ENCODE assay signal across 15 cellular contexts in genomic region chr9:87116492-87116891, GRCh38.
DNase-seq lines count a peak whose midpoint lies in the region; ATAC-seq and TF ChIP-seq lines count a peak whose summit lies in the region.
"Had no signal": no experiment of that assay in that cellular context is flagged by ENCODE, and none has a peak within 500 bp of the region (broad histone marks: within the 10 kb centered on the region; RNA-seq: fewer than 3 reads in every experiment).

No MANE protein-coding gene starts in this region.

- H4K20me1 ChIP-seq in SK-N-SH (ENCODE audit: insufficient read depth), result no peaks in the 10 kb centered on the region

- no peak overlapping the region for H3K27ac Mint-ChIP-seq in endodermal cell
- H3K27ac Mint-ChIP-seq: HFFc6 had no signal

- no peaks in the 10 kb centered on the region for H3K79me1 ChIP-seq in mesenchymal stem cell (replicated peaks; ENCODE audit: low read length, poor library complexity, severe bottlenecking)

- no peak overlapping the region for H2BK15ac ChIP-seq in mesenchymal stem cell (ENCODE audit: low read depth, poor library complexity, severe bottlenecking)

- H3K9me3 ChIP-seq in SK-N-SH (no peaks in the 10 kb centered on the region), endodermal cell (ENCODE audit: control insufficient read depth, low read length) (peaks cover 2% of the 10 kb centered on the region), mesenchymal stem cell (ENCODE audit: control insufficient read depth, low read length) (no peaks in the 10 kb centered on the region), skeletal muscle tissue (ENCODE audit: control insufficient read depth in 3 of 3, low read length in 3 of 3) (no peaks in the 10 kb centered on the region)

- H3K4ac ChIP-seq in mesenchymal stem cell (ENCODE audit: low read depth in 1 of 2, low read length in 2 of 2), result peak overlapping the region in 1 of 2 experiments; percentile 30

- no peaks in the 10 kb centered on the region for H3K79me2 ChIP-seq in SK-N-SH (ENCODE audit: insufficient read depth)

- H2BK5ac ChIP-seq in mesenchymal stem cell (ENCODE audit: low read depth, low read length, poor library complexity, severe bottlenecking), result no peak overlapping the region

- H3K27me3 ChIP-seq in SK-N-SH (ENCODE audit: insufficient read depth) (no peaks in the 10 kb centered on the region), endodermal cell (ENCODE audit: control insufficient read depth, insufficient read depth, low read length, poor library complexity, severe bottlenecking) (no peaks in the 10 kb centered on the region), mesenchymal stem cell (ENCODE audit: control insufficient read depth in 1 of 2, insufficient read depth in 1 of 2, low read length in 2 of 2) (no peaks in the 10 kb centered on the region), skeletal muscle tissue (ENCODE audit: control insufficient read depth in 3 of 3, insufficient read depth in 3 of 3, low read length in 3 of 3) (no peaks in the 10 kb centered on the region)

- H3K4me1 Mint-ChIP-seq in endodermal cell, result no peaks in the 10 kb centered on the region

- H2BK120ac ChIP-seq in mesenchymal stem cell (ENCODE audit: low read depth, low read length), result peak overlapping the region; percentile 40

- no peaks in the 10 kb centered on the region for H3K27me3 Mint-ChIP-seq in endodermal cell (ENCODE audit: insufficient read depth)

- POLR2A ChIA-PET in SK-N-SH (lab: Yijun Ruan, JAX), result no interaction called here

- no peak for DNase-seq in SK-N-SH
- peak; percentile 60 for DNase-seq in endodermal cell
- DNase-seq in mesenchymal stem cell, result no peak
- no peak for DNase-seq in stimulated activated naive CD4-positive, alpha-beta T cell treated with Interleukin-2 at 50 U/mL for 16 hours (lab: John Stamatoyannopoulos, UW)
- DNase-seq in amniotic stem cell (lab: John Stamatoyannopoulos, UW), result no peak
- DNase-seq: C1 segment of cervical spinal cord, GF-D8, GOT3, HFFc6, NCI-H1436 treated with DMSO at 0.1 percent for 48 hours, NCI-H2227 treated with DMSO at 0.1 percent for 48 hours, NCI-H524 had no signal

- peak overlapping the region; percentile 19 to 72; a peak in 3 of 4 replicates for H3K27ac ChIP-seq in SK-N-SH (ENCODE audit: low read depth in 2 of 2, low read length in 1 of 2)
- no peak overlapping the region for H3K27ac ChIP-seq in endodermal cell (ENCODE audit: low read depth, low read length)
- H3K27ac ChIP-seq in mesenchymal stem cell (ENCODE audit: low read length, poor library complexity, severe bottlenecking), result no peak overlapping the region
- peak overlapping the region; percentile 53 for H3K27ac ChIP-seq in skeletal muscle tissue (ENCODE audit: low read depth, low read length)

- ATAC-seq in GM21717 (IDR thresholded peaks at IDR 0.05; ENCODE audit: unreplicated experiment), result no peak
- ATAC-seq: K562 had no signal

- no peak overlapping the region for H3K14ac ChIP-seq in mesenchymal stem cell (ENCODE audit: low read length in 2 of 2)

- peak overlapping the region in 1 of 2 experiments; percentile 63 for H3K18ac ChIP-seq in mesenchymal stem cell (ENCODE audit: low read depth in 1 of 2, low read length in 2 of 2)

- H3K36me3 Mint-ChIP-seq in endodermal cell (ENCODE audit: low read depth), result no peaks in the 10 kb centered on the region

- TF ChIP-seq EP300 in SK-N-SH (IDR thresholded peaks at IDR 0.05; ENCODE audit: borderline replicate concordance in 1 of 2, low read depth in 1 of 2, low read length in 1 of 2), result no peak

- 87% methylated on average over 3 of the region's 3 CpGs for WGBS in SK-N-SH (ENCODE audit: low lambda C conversion rate)
- 63 to 86% methylated on average over 1 to 3 of the region's 3 CpGs for WGBS in endodermal cell (ENCODE audit: insufficient coverage in 1 of 2, insufficient read length in 1 of 2), 2 experiments
- WGBS in mesenchymal stem cell, result 82% methylated on average over 3 of the region's 3 CpGs

- no peaks in the 10 kb centered on the region for H3K36me3 ChIP-seq in SK-N-SH (replicated peaks in 1 of 2; ENCODE audit: control insufficient read depth in 1 of 2, insufficient read depth in 2 of 2, low read length in 1 of 2)
- no peaks in the 10 kb centered on the region for H3K36me3 ChIP-seq in endodermal cell (ENCODE audit: control insufficient read depth, insufficient read depth, low read length)
- H3K36me3 ChIP-seq in mesenchymal stem cell (ENCODE audit: control insufficient read depth in 1 of 2, insufficient read depth in 2 of 2, low read depth in 1 of 2, low read length in 2 of 2), result no peaks in the 10 kb centered on the region
- no peaks in the 10 kb centered on the region for H3K36me3 ChIP-seq in skeletal muscle tissue (ENCODE audit: control insufficient read depth in 3 of 3, insufficient read depth in 3 of 3, low read length in 3 of 3)

- H2BK12ac ChIP-seq in mesenchymal stem cell (ENCODE audit: low read length in 2 of 2), result peak overlapping the region; percentile 38 to 79

- no peak overlapping the region for H2AK5ac ChIP-seq in mesenchymal stem cell (ENCODE audit: low read length, severe bottlenecking)

- H3K4me1 ChIP-seq in SK-N-SH (ENCODE audit: control insufficient read depth in 1 of 2, insufficient read depth in 2 of 2, low read depth in 1 of 2, low read length in 1 of 2), result peaks cover 18 to 20% of the 10 kb centered on the region in 2 experiments; a peak in 3 of 4 replicates
- no peaks in the 10 kb centered on the region for H3K4me1 ChIP-seq in endodermal cell (ENCODE audit: control insufficient read depth, insufficient read depth, low read length)
- no peaks in the 10 kb centered on the region for H3K4me1 ChIP-seq in mesenchymal stem cell (ENCODE audit: control insufficient read depth, insufficient read depth, low read depth, low read length)
- peaks cover 27 to 42% (median 36%) of the 10 kb centered on the region in 3 donors for H3K4me1 ChIP-seq in skeletal muscle tissue (ENCODE audit: control insufficient read depth in 3 of 3, insufficient read depth in 3 of 3, low read length in 3 of 3)

- peaks cover 15% of the 10 kb centered on the region for H3F3A ChIP-seq in SK-N-SH (replicated peaks; ENCODE audit: insufficient read depth)

- peak overlapping the region; percentile 57 for H4K91ac ChIP-seq in mesenchymal stem cell (ENCODE audit: low read length)

- no peak for TF ChIP-seq RAD21 in SK-N-SH (IDR thresholded peaks at IDR 0.05; ENCODE audit: low read length)

- peak overlapping the region; percentile 45 for H4K8ac ChIP-seq in mesenchymal stem cell (ENCODE audit: low read length)

- no peak for TF ChIP-seq CTCF in SK-N-SH (IDR thresholded peaks at IDR 0.05)
- no peak for TF ChIP-seq CTCF in endodermal cell (conservative IDR thresholded peaks at IDR 0.05)

- H2AFZ ChIP-seq in SK-N-SH (ENCODE audit: low read depth) (no peak overlapping the region), mesenchymal stem cell (ENCODE audit: low read depth, low read length) (no peak overlapping the region)

- no peak overlapping the region for H3K4me2 ChIP-seq in SK-N-SH
- H3K4me2 ChIP-seq in mesenchymal stem cell (ENCODE audit: low read length, poor library complexity, severe bottlenecking), result no peak overlapping the region

- no peaks in the 10 kb centered on the region for H3K9me3 Mint-ChIP-seq in endodermal cell
- H3K9me3 Mint-ChIP-seq: HFFc6 had no signal

- H3K9me2 ChIP-seq in SK-N-SH, result no peaks in the 10 kb centered on the region

- H3K9ac ChIP-seq in SK-N-SH, result no peak overlapping the region
- H3K9ac ChIP-seq in endodermal cell (ENCODE audit: extremely low read depth, low read length, poor library complexity, severe bottlenecking), result no peak overlapping the region
- no peak overlapping the region for H3K9ac ChIP-seq in mesenchymal stem cell (ENCODE audit: low read length)
- H3K9ac ChIP-seq in skeletal muscle tissue (ENCODE audit: low read depth in 1 of 3, low read length in 3 of 3), result peak overlapping the region in 1 of 3 donors; percentile 26

- H3K23ac ChIP-seq in mesenchymal stem cell (ENCODE audit: low read length in 2 of 2), result no peak overlapping the region

- no peak overlapping the region for H3K4me3 Mint-ChIP-seq in endodermal cell
- H3K4me3 Mint-ChIP-seq: HFFc6 had no signal

- CTCF ChIA-PET in SK-N-SH (lab: Yijun Ruan, JAX), result interaction anchor here (1.3 kb wide), 1 partner anchor 208 kb away, joined by 4 read pairs; no protein-coding TSS in a partner anchor

- H3K4me3 ChIP-seq in SK-N-SH (ENCODE audit: low read depth in 2 of 2, low read length in 1 of 2) (no peak overlapping the region), endodermal cell (ENCODE audit: low read length) (no peak overlapping the region), mesenchymal stem cell (ENCODE audit: insufficient read depth in 1 of 2, low read depth in 1 of 2, low read length in 2 of 2) (no peak overlapping the region), skeletal muscle tissue (ENCODE audit: low read length in 3 of 3) (peak overlapping the region in 1 of 3 donors; percentile 41)
- H3K4me3 ChIP-seq: K562 had no signal

TF ChIP-seq in SK-N-SH, 30 proteins besides CTCF, POLR2A, EP300 and RAD21 (continues in another document):
- TF ChIP-seq CHD2 (IDR thresholded peaks at IDR 0.05; ENCODE audit: low read length, partially characterized antibody) (no peak), RFX5 (IDR thresholded peaks at IDR 0.05; ENCODE audit: low read length) (no peak), PBX3 (IDR thresholded peaks at IDR 0.05) (no peak), SMC3 (IDR thresholded peaks at IDR 0.05; ENCODE audit: low read depth, low read length) (no peak), TEAD4 (IDR thresholded peaks at IDR 0.05; ENCODE audit: borderline replicate concordance, insufficient read depth) (no peak), TCF12 (IDR thresholded peaks at IDR 0.05) (no peak), ELF1 (IDR thresholded peaks at IDR 0.05) (no peak), EZH2phosphoT487 (IDR thresholded peaks at IDR 0.05; ENCODE audit: borderline replicate concordance, low read depth) (no peak), YY1 (IDR thresholded peaks at IDR 0.05; ENCODE audit: low read depth) (no peak), USF2 (IDR thresholded peaks at IDR 0.05; ENCODE audit: borderline replicate concordance, low read depth, low read length) (no peak)

Comparison
In these comparisons a context has a peak if more than half of its experiments do, and no peak if none do; other contexts are left out.
1. H3K27ac ChIP-seq: peak in SK-N-SH (2 of 2) and skeletal muscle tissue (single experiment); none in endodermal cell (single experiment) and mesenchymal stem cell (single experiment).